Comparison of ENCODE assay signal across 13 cellular contexts in the genomic region with DNA sequence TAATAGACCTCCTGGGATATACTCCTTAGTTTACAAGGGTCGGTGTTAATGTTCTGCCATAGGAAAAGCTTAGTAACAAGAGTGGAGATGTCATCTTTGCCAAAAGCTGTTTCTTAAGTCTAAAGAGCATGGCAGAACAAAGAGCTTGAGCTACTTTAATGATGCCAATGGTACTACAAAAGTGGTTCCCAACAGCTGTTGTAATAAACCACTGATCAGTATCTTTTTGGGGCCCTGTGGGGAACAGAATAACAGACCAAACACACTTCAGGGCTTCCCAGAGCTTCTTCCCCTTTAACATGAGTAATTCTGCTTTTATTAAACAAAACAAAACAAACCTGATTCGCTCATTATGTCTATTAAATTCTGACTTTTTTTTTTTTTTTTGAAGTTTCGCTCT.
"Had no signal": no experiment of that assay in that cellular context is flagged by ENCODE, and none has a peak within 500 bp of the region (broad histone marks: within the 10 kb centered on the region; RNA-seq: fewer than 3 reads in every experiment).

No MANE protein-coding gene starts in this region.

- H3K4me3 ChIP-seq: esophagus muscularis mucosa, psoas muscle, skin epidermis, tibial nerve had no signal

- H3K27ac ChIP-seq: esophagus muscularis mucosa, psoas muscle, skin epidermis, tibial nerve had no signal

- ATAC-seq: activated CD8-positive, alpha-beta memory T cell treated with anti-CD3 and anti-CD28 coated beads, Interleukin-2, amount 10 ng/mL, durations not matched to agents 7 days and 5 days; psoas muscle; right cardiac atrium had no signal

- DNase-seq: activated CD4-positive, alpha-beta memory T cell treated with anti-CD3 and anti-CD28 coated beads, Interleukin-2, amount 10 ng/mL, durations not matched to agents 7 days and 5 days; activated CD4-positive, alpha-beta T cell treated with anti-CD3 and anti-CD28 coated beads for 48 hours; activated CD4-positive, CD25-positive, alpha-beta regulatory T cell; activated CD8-positive, alpha-beta memory T cell treated with anti-CD3 and anti-CD28 coated beads, Interleukin-2, amount 10 ng/mL, durations not matched to agents 7 days and 5 days; amniotic stem cell; effector memory CD4-positive, alpha-beta T cell; naive B cell; psoas muscle; right cardiac atrium; stimulated activated CD4-positive, alpha-beta T cell treated with anti-CD3 and anti-CD28 coated beads, Interleukin-2, amount 100 ng/mL, for 48 hours had no signal

- H3K36me3 ChIP-seq: esophagus muscularis mucosa, tibial nerve had no signal

- H3K9me3 ChIP-seq: esophagus muscularis mucosa, psoas muscle, tibial nerve had no signal

- H3K27me3 ChIP-seq: esophagus muscularis mucosa, tibial nerve had no signal

- H3K4me1 ChIP-seq: esophagus muscularis mucosa, psoas muscle, tibial nerve had no signal
